In the genomic region with DNA sequence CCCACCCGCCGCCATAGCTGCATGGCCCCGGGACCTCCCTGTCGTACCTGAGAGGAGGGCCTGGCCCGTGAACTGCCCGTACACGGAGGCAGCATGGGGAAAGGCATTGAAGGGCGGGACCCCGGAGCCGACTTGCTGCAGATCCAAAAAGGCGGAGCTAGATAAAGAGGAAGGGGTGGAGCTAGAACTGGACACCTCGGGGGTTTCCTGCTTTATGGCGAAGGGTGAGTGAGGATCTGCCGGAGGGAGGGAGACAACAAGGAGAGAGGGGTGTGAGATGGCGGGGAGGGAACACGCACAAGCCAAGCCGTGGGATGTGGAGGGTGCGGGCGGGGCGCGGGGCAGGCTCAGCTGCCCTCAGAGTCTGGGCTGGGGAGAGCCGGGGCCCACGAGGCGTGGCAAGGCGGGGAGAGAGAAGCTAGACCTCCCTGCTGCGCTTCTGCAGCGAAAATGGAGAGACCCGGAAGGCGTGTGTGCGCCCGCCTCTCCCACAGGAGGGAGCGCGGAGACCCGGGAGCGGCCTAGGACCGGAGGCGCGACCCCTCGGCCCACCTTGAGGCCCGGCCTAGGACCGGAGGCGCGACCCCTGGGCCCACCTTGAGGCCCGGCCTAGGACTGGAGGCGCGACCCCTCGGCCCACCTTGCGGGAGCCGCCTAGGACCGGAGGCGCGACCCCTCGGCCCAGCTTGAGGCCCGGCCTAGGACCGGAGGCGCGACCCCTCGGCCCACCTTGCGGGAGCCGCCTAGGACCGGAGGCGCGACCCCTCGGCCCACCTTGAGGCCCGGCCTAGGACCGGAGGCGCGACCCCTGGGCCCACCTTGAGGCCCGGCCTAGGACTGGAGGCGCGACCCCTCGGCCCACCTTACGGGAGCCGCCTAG, we compare ENCODE assay signal across 8 cellular contexts. TPM values are rescaled to one million over a fixed set of nuclear protein-coding genes. Genes with fewer than 3 reads are reported as not detected.
A peak's percentile ranks its signal among the peaks of the same experiment; 100 is the strongest.
DNase-seq lines count a peak whose midpoint lies in the region; ATAC-seq and TF ChIP-seq lines count a peak whose summit lies in the region.
"Not testable (repeated sequence)": the region's sequence is repeated elsewhere in the genome, so short reads cannot be mapped to it uniquely, and the experiment has no call there.

No MANE protein-coding gene starts in this region.

- H3K4me3 ChIP-seq in ACC112 (ENCODE audit: low read depth, low read length) (peak overlapping the region; percentile 88), dorsolateral prefrontal cortex (peak overlapping the region in 43 of 59 donors; percentile 3 to 65 (median 51)), lung (peak overlapping the region; percentile 70)

- H3K9me3 ChIP-seq in lung (ENCODE audit: control insufficient read depth in 2 of 2, insufficient read depth in 1 of 2, low read length in 1 of 2) = not testable (repeated sequence)

- peaks cover 38% of the 10 kb centered on the region for H3K79me2 ChIP-seq in ACC112 (ENCODE audit: control insufficient read depth, insufficient read depth, low read length, unreplicated experiment)

- not testable (repeated sequence) for H3K27me3 ChIP-seq in ACC112 (ENCODE audit: insufficient read depth, low read length); dorsolateral prefrontal cortex; lung (ENCODE audit: control insufficient read depth, insufficient read depth)

- not testable (repeated sequence) for H3K36me3 ChIP-seq in ACC112 (ENCODE audit: insufficient read depth, low read length); lung (ENCODE audit: control insufficient read depth in 2 of 2, insufficient read depth in 2 of 2, low read length in 2 of 2)

- peak; percentile 81 for DNase-seq in HS-5 (ENCODE audit: low read depth)
- peak; percentile 86 for DNase-seq in RPMI8226
- DNase-seq in activated T-cell treated with anti-CD3 and anti-CD28 coated beads for 1 hour (ENCODE audit: low read depth) = peak; percentile 39
- DNase-seq in dorsolateral prefrontal cortex = peak in 1 of 10 donors; percentile 35
- DNase-seq in lung (ENCODE audit: low spot score) = peak; percentile 84
- DNase-seq in stimulated activated CD4-positive, alpha-beta T cell treated with anti-CD3 and anti-CD28 coated beads, Interleukin-4, amount 100 ng/mL, for 1 hour = peak; percentile 69

- intact Hi-C loops in dorsolateral prefrontal cortex (cut with DNase I) = loop anchor here in 1 of 2 donors (5.0 kb wide), 1 partner anchor 33 kb away; no protein-coding TSS in a partner anchor

- peak overlapping the region; percentile 36 for H2AFZ ChIP-seq in ACC112 (ENCODE audit: low read length, unreplicated experiment)

- H3K4me1 ChIP-seq in ACC112 (ENCODE audit: control insufficient read depth, insufficient read depth, low read length, unreplicated experiment) (peaks cover 43% of the 10 kb centered on the region), lung (ENCODE audit: control insufficient read depth in 2 of 2, insufficient read depth in 2 of 2, low read length in 2 of 2) (peaks cover 0 to 20% of the 10 kb centered on the region in 2 donors)

- ATAC-seq in GM19372 (IDR thresholded peaks at IDR 0.05; ENCODE audit: low read depth, unreplicated experiment) = peak; percentile 93
- peak; percentile 73 for ATAC-seq in lung (ENCODE audit: insufficient read depth, low FRiP score)

- not testable (repeated sequence) for TF ChIP-seq CTCF in dorsolateral prefrontal cortex (IDR thresholded peaks at IDR 0.05 in 54 of 56, conservative IDR thresholded peaks at IDR 0.05 in 2 of 56; ENCODE audit: low read depth in 1 of 56, partially characterized antibody in 56 of 56); lung (IDR thresholded peaks at IDR 0.05; ENCODE audit: control extremely low read depth, extremely low read depth)

- H3K27ac ChIP-seq in ACC112 (ENCODE audit: low read depth, low read length) = peak overlapping the region; percentile 98
- peak overlapping the region in 8 of 59 donors; percentile 11 to 58 (median 46) for H3K27ac ChIP-seq in dorsolateral prefrontal cortex
- H3K27ac ChIP-seq in lung (ENCODE audit: low read depth in 1 of 2, low read length in 1 of 2) = peak overlapping the region in 1 of 2 donors; percentile 96

- WGBS in lung, 2 donors = 47 to 94% methylated on average over 45 to 74 of the region's 74 CpGs

RNA-seq across cellular contexts. Expression of a gene that starts 43.1 kb away (rescaled TPM):
- total RNA-seq in dorsolateral prefrontal cortex = 1 to 10 TPM in 64 of 120 experiments, under 1 TPM in 38, not detected in 18; 0.18 to 5.1 (median 1.4) TPM
- total RNA-seq in lung = 1 to 10 TPM in 1 of 2 donors, under 1 TPM in 1; 0.28 to 5.9 TPM
- 1 to 10 TPM in 1 of 2 donors, under 1 TPM in 1; 0.89 to 3.8 TPM for polyA plus RNA-seq in lung
